Comparison of ENCODE assay signal across 8 cellular contexts in genomic region chr11:17077520-17078401, GRCh38. TPM values are rescaled to one million over a fixed set of nuclear protein-coding genes. Genes with fewer than 3 reads are reported as not detected.
DNase-seq lines count a peak whose midpoint lies in the region; ATAC-seq and TF ChIP-seq lines count a peak whose summit lies in the region.

Gene RPS13 (minus strand): TSS chr11:17077667. CDS start chr11:17077641, 26 bp downstream.

- H3K9me3 ChIP-seq in left lung, result no peaks in the 10 kb centered on the region

- peaks cover 14 to 35% of the 10 kb centered on the region in 2 donors for H3K4me1 ChIP-seq in left lung

- TF ChIP-seq CTCF in left lung (IDR thresholded peaks at IDR 0.05), result no peak

- DNase-seq in C1 segment of cervical spinal cord (lab: John Stamatoyannopoulos, UW) (peak; percentile 37 to 99 (median 96)), NCI-H748 treated with DMSO at 0.1 percent for 48 hours (lab: John Stamatoyannopoulos, UW) (peak; percentile 97), dermis blood vessel endothelial cell (peak; percentile 100), left lung (peak; percentile 97 to 98)
- peak; percentile 79 to 93 for DNase-seq in activated CD4-positive, alpha-beta T cell treated with anti-CD3 and anti-CD28 coated beads, Interleukin-2, amount 50 U/mL, for 24 hours (ENCODE audit: low read depth in 1 of 2, low spot score in 1 of 2)
- peak; percentile 86 to 88 for DNase-seq in stimulated activated CD4-positive, alpha-beta T cell treated with anti-CD3 and anti-CD28 coated beads, Interleukin-2, amount 100 ng/mL, for 48 hours

- peak within 1 kb of the TSS; percentile 88 to 93 for H3K27ac ChIP-seq in left lung

- ATAC-seq in GM19372 (IDR thresholded peaks at IDR 0.05; ENCODE audit: low read depth, unreplicated experiment), result peak; percentile 95
- ATAC-seq in HG03558 (IDR thresholded peaks at IDR 0.05; ENCODE audit: extremely low read depth, unreplicated experiment), result peak; percentile 93
- peak; percentile 98 for ATAC-seq in left lung

- peak within 1 kb of the TSS; percentile 80 to 86 for H3K4me3 ChIP-seq in left lung

- H3K27me3 ChIP-seq in left lung, result no peaks in the 10 kb centered on the region

- H3K36me3 ChIP-seq in left lung, result peaks cover 0 to 37% of the 10 kb centered on the region in 2 donors

- intact Hi-C loops in left lung (cut with DNase I), result no loop called here

RNA-seq across cellular contexts. Expression of gene RPS13, which starts in this region (rescaled TPM):
- total RNA-seq in dermis blood vessel endothelial cell, result 753 and 1,143 TPM in 2 replicates
- total RNA-seq in left lung, result 100 to 1,000 TPM; 748 to 786 TPM

Comparison
In these comparisons a context has a peak if more than half of its experiments do, and no peak if none do; other contexts are left out.
1. Peak in every context shown above with its lines: DNase-seq, ATAC-seq, H3K4me3 ChIP-seq and H3K27ac ChIP-seq.